8 cellular contexts compared by ENCODE assay signal in the genomic region with DNA sequence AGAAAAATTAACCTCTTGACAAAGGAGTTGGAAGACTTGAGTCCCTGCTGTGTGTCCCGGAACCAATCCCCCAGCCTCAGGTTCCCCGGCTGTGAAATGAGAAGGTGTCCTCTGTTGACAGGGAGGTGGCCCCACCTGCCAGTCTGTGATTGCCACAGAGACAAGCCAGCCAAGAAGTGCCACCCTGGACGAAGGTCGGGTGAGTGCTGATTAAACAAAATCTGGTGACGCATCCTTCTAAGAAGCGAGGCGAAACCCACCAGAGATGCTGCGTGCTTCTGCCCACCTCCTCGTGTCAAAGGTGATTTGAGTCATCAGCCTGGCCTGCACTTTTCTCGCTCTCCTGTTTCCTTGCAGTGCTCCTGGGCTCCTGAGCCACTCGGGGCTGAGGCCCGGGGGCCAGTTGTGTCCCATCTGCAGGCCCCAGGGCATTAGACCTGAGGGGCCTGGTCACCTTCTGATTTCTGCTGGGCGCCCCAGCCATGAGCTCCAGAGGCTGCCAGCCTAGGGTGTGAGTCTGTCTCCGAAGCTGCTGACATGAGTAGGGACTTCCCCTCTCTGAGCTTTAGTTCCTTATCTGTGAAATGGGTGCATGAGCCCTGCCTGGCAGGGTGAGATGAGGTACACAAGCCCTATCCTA. TPM values are rescaled to one million over a fixed set of nuclear protein-coding genes. Genes with fewer than 3 reads are reported as not detected.
DNase-seq lines count a peak whose midpoint lies in the region; ATAC-seq and TF ChIP-seq lines count a peak whose summit lies in the region.

No MANE protein-coding gene starts in this region.

- ATAC-seq in HCT116 (peak; percentile 56), body of pancreas (no peak)

- BruUV-seq in HCT116 (replicated peaks; lab: Mats Ljungman, UMichigan) = no TSS peak

- H3K27me3 ChIP-seq in HCT116 (ENCODE audit: insufficient read depth, low read length) (no peaks in the 10 kb centered on the region), body of pancreas (no peaks in the 10 kb centered on the region), transverse colon (no peaks in the 10 kb centered on the region)

- TF ChIP-seq CTCF in GM12875 (IDR thresholded peaks at IDR 0.05; ENCODE audit: borderline replicate concordance, insufficient read depth, low read depth, low read length) = no peak
- TF ChIP-seq CTCF in HCT116 (IDR thresholded peaks at IDR 0.05 in 2 of 3, conservative IDR thresholded peaks at IDR 0.05 in 1 of 3; ENCODE audit: borderline replicate concordance in 1 of 3, insufficient read depth in 1 of 3, low read depth in 2 of 3, low read length in 2 of 3) = no peak
- no peak for TF ChIP-seq CTCF in body of pancreas (IDR thresholded peaks at IDR 0.05)
- no peak for TF ChIP-seq CTCF in nephron (IDR thresholded peaks at IDR 0.05; ENCODE audit: unreplicated experiment in 3 of 3)
- no peak for TF ChIP-seq CTCF in transverse colon (IDR thresholded peaks at IDR 0.05)

- H3K9ac ChIP-seq in HCT116 (ENCODE audit: low read length) = peak overlapping the region; percentile 22; the same call in 1 of the 2 replicates

- RAD21 ChIA-PET in HCT116 (lab: Charles Lee; ENCODE audit: low non-redundant PET in 1 of 2, low total read pairs in 2 of 2, uncharacterized antibody in 2 of 2, unreplicated experiment in 2 of 2) = interaction anchor here in 1 of 2 experiments (0.7 kb wide), 1 partner anchor 29 kb away, joined by 8 read pairs; a partner anchor contains a TSS

- H3K27ac Mint-ChIP-seq in nephron = peak overlapping the region; percentile 87 to 98 (median 96)

- peaks cover 4% of the 10 kb centered on the region for H3K36me3 Mint-ChIP-seq in nephron (ENCODE audit: low read depth)

- TF ChIP-seq RAD21 in HCT116 (IDR thresholded peaks at IDR 0.05; ENCODE audit: low read depth) = no peak

- peaks cover 59% of the 10 kb centered on the region for H3K79me2 ChIP-seq in HCT116 (ENCODE audit: insufficient read depth, low read length)

- H3K9me3 Mint-ChIP-seq in nephron = no peaks in the 10 kb centered on the region

- POLR2A ChIA-PET in HCT116 (lab: Charles Lee) (interaction anchor here (0.9 kb wide), 1 partner anchor 11 kb away, joined by 3 read pairs; no protein-coding TSS in a partner anchor), HEK293T (lab: Yijun Ruan, JAX) (no interaction called here)

- 64 to 70% methylated on average over 8 to 13 of the region's 14 CpGs for WGBS in body of pancreas, 2 donors
- 29% methylated on average over 14 of the region's 14 CpGs; no CpG with 5 or more reads in 1 of the 2 donors for WGBS in transverse colon (ENCODE audit: low coverage in 1 of 2), 2 donors

- intact Hi-C loops in HCT116 (cut with micrococcal nuclease) = no loop called here
- intact Hi-C loops in body of pancreas (cut with DNase I) = no loop called here
- intact Hi-C loops in transverse colon (cut with DNase I; ENCODE audit: low total_unique reads) = no loop called here

- no peak for TF ChIP-seq EP300 in transverse colon (IDR thresholded peaks at IDR 0.05; ENCODE audit: low read depth)

- H3K9me3 ChIP-seq in HCT116 (ENCODE audit: control insufficient read depth in 1 of 2, insufficient read depth in 1 of 2, low read depth in 1 of 2, low read length in 2 of 2) (no peaks in the 10 kb centered on the region), body of pancreas (no peaks in the 10 kb centered on the region), transverse colon (no peaks in the 10 kb centered on the region)

- H3K27ac ChIP-seq in HCT116 (ENCODE audit: low read depth, low read length) (0 out of 2 replicates have a peak overlapping the region, but pooled peaks have one; percentile 22), body of pancreas (peak overlapping the region in 3 of 4 donors; percentile 21 to 80 (median 80)), transverse colon (peak overlapping the region; percentile 75 to 87 (median 84))

- H3K4me1 ChIP-seq in HCT116 (ENCODE audit: control insufficient read depth in 1 of 2, insufficient read depth in 2 of 2, low read length in 2 of 2) = peaks cover 14 to 47% of the 10 kb centered on the region in 2 experiments
- H3K4me1 ChIP-seq in body of pancreas = peaks cover 68% of the 10 kb centered on the region
- peaks cover 38 to 80% (median 53%) of the 10 kb centered on the region in 4 donors for H3K4me1 ChIP-seq in transverse colon

- H3K4me3 Mint-ChIP-seq in nephron = peak overlapping the region in 2 of 3 experiments; percentile 25 to 31

- CTCF ChIA-PET in HCT116 (lab: Charles Lee) (no interaction called here), HEK293T (lab: Yijun Ruan, JAX) (no interaction called here)

- in situ Hi-C loops in transverse colon (cut with MboI; ENCODE audit: low pct_ligation_motif_present in 1 of 4, low pct_unique_long_range_greater_than_20kb in 1 of 4, low sequenced_read_pairs in 3 of 4) = no loop called here

- H3K27me3 Mint-ChIP-seq in nephron (ENCODE audit: low read depth) = no peaks in the 10 kb centered on the region

- H3K9me2 ChIP-seq in HCT116 (ENCODE audit: insufficient read depth) = no peaks in the 10 kb centered on the region

- H3K36me3 ChIP-seq in HCT116 (ENCODE audit: control insufficient read depth in 1 of 2, insufficient read depth in 2 of 2, low read length in 2 of 2) (no peaks in the 10 kb centered on the region), body of pancreas (replicated peaks in 1 of 2; ENCODE audit: insufficient read depth in 1 of 2, low read depth in 2 of 2) (no peaks in the 10 kb centered on the region), transverse colon (no peaks in the 10 kb centered on the region)

- H3K4me2 ChIP-seq in HCT116 (ENCODE audit: low read length) = peak overlapping the region; percentile 54

- H3K4me3 ChIP-seq in GM12875 (ENCODE audit: low read depth, low read length) = peak overlapping the region; percentile 29
- no peak overlapping the region for H3K4me3 ChIP-seq in HCT116 (replicated peaks in 1 of 2; ENCODE audit: low read depth in 1 of 2, low read length in 2 of 2)
- H3K4me3 ChIP-seq in body of pancreas = no peak overlapping the region
- no peak overlapping the region for H3K4me3 ChIP-seq in transverse colon

- H4K20me1 ChIP-seq in HCT116 (ENCODE audit: insufficient read depth) = no peaks in the 10 kb centered on the region

- no peak for TF ChIP-seq POLR2A in HCT116 (IDR thresholded peaks at IDR 0.05; ENCODE audit: borderline replicate concordance, extremely low read depth, insufficient read depth, insufficient read length)
- no peak for TF ChIP-seq POLR2A in body of pancreas (IDR thresholded peaks at IDR 0.05)
- no peak for TF ChIP-seq POLR2A in transverse colon (IDR thresholded peaks at IDR 0.05)

- H3K4me1 Mint-ChIP-seq in nephron = peaks cover 55% of the 10 kb centered on the region

- DNase-seq in HCT116 (ENCODE audit: low read depth, low spot score) = peak; percentile 19
- peak; percentile 93 for DNase-seq in RPMI7951 (ENCODE audit: low read depth)
- DNase-seq in body of pancreas = peak in 1 of 4 donors; percentile 44
- DNase-seq in transverse colon = peak; percentile 81
- DNase-seq in HuH-7.5 (ENCODE audit: low spot score) = no peak
- DNase-seq in HEK293T (ENCODE audit: extremely low spot score) = no peak

- no peak overlapping the region for H2AFZ ChIP-seq in HCT116 (ENCODE audit: low read depth, low read length, poor library complexity, severe bottlenecking)

TF ChIP-seq in HCT116, 20 proteins besides CTCF, POLR2A, EP300 and RAD21:
- TF ChIP-seq, protein P1, sequence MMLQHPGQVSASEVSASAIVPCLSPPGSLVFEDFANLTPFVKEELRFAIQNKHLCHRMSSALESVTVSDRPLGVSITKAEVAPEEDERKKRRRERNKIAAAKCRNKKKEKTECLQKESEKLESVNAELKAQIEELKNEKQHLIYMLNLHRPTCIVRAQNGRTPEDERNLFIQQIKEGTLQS (IDR thresholded peaks at IDR 0.05) = no peak
- TF ChIP-seq POLR2AphosphoS5 (IDR thresholded peaks at IDR 0.05; ENCODE audit: low read depth, low read length) = no peak
- TF ChIP-seq, protein P2, sequence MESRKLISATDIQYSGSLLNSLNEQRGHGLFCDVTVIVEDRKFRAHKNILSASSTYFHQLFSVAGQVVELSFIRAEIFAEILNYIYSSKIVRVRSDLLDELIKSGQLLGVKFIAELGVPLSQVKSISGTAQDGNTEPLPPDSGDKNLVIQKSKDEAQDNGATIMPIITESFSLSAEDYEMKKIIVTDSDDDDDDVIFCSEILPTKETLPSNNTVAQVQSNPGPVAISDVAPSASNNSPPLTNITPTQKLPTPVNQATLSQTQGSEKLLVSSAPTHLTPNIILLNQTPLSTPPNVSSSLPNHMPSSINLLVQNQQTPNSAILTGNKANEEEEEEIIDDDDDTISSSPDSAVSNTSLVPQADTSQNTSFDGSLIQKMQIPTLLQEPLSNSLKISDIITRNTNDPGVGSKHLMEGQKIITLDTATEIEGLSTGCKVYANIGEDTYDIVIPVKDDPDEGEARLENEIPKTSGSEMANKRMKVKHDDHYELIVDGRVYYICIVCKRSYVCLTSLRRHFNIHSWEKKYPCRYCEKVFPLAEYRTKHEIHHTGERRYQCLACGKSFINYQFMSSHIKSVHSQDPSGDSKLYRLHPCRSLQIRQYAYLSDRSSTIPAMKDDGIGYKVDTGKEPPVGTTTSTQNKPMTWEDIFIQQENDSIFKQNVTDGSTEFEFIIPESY (IDR thresholded peaks at IDR 0.05; ENCODE audit: extremely low read depth, insufficient replicate concordance, low read length) = no peak
TF ChIP-seq in HCT116: peak in this region for 0.

TF ChIP-seq in HEK293T, 16 proteins besides CTCF, POLR2A, EP300 and RAD21 (continues in another document):
- no peak for TF ChIP-seq L3MBTL2 (conservative IDR thresholded peaks at IDR 0.05)
- no peak for TF ChIP-seq ARNT (IDR thresholded peaks at IDR 0.05)
- TF ChIP-seq FOXA1 (IDR thresholded peaks at IDR 0.05) = no peak
- TF ChIP-seq CTBP1 (IDR thresholded peaks at IDR 0.05; ENCODE audit: borderline replicate concordance) = no peak
- TF ChIP-seq, protein P3, sequence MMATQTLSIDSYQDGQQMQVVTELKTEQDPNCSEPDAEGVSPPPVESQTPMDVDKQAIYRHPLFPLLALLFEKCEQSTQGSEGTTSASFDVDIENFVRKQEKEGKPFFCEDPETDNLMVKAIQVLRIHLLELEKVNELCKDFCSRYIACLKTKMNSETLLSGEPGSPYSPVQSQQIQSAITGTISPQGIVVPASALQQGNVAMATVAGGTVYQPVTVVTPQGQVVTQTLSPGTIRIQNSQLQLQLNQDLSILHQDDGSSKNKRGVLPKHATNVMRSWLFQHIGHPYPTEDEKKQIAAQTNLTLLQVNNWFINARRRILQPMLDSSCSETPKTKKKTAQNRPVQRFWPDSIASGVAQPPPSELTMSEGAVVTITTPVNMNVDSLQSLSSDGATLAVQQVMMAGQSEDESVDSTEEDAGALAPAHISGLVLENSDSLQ (IDR thresholded peaks at IDR 0.05) = no peak
- no peak for TF ChIP-seq BHLHE40 (IDR thresholded peaks at IDR 0.05; ENCODE audit: borderline replicate concordance)
- no peak for TF ChIP-seq FOXM1 (IDR thresholded peaks at IDR 0.05; ENCODE audit: borderline replicate concordance)
- no peak for TF ChIP-seq HDGF (IDR thresholded peaks at IDR 0.05; ENCODE audit: borderline replicate concordance)
- TF ChIP-seq NFRKB (IDR thresholded peaks at IDR 0.05) = no peak
- TF ChIP-seq LEF1 (IDR thresholded peaks at IDR 0.05; ENCODE audit: borderline replicate concordance) = no peak

RNA-seq across cellular contexts. Expression of a gene that starts 28.7 kb away (rescaled TPM):
- total RNA-seq in HCT116 (2021; ENCODE audit: unreplicated experiment) (40.8 TPM), body of pancreas (10 to 100 TPM; 15.5 to 23.6 TPM), transverse colon (10 to 100 TPM; 12.3 to 31.1 (median 21.6) TPM)
- 55.8 and 65.2 TPM in 2 replicates for polyA plus RNA-seq in HCT116 (2012)
- 23.9 and 27.5 TPM in 2 replicates for total RNA-seq in RPMI7951 (2014; rRNA removed; shearing (Covaris generic))

Comparison
In these comparisons a context has a peak if more than half of its experiments do, and no peak if none do; other contexts are left out.
1. DNase-seq: peak in HCT116 (single experiment), RPMI7951 (single experiment) and transverse colon (single experiment); none in HuH-7.5 (single experiment) and HEK293T (single experiment).
2. H3K27ac ChIP-seq: peak in every context shown above with its lines; median percentile 84 in transverse colon; 80 in body of pancreas; 22 in HCT116.